Comparison of ENCODE assay signal across 1 cellular context in genomic region chr11:70727899-70728620, GRCh38.
TF ChIP-seq lines count a peak whose summit lies in the region.

No MANE protein-coding gene starts in this region.

TF ChIP-seq in GM23338, 12 proteins besides CTCF, POLR2A, EP300 and RAD21 (continued from another document):
- TF ChIP-seq, protein P1, sequence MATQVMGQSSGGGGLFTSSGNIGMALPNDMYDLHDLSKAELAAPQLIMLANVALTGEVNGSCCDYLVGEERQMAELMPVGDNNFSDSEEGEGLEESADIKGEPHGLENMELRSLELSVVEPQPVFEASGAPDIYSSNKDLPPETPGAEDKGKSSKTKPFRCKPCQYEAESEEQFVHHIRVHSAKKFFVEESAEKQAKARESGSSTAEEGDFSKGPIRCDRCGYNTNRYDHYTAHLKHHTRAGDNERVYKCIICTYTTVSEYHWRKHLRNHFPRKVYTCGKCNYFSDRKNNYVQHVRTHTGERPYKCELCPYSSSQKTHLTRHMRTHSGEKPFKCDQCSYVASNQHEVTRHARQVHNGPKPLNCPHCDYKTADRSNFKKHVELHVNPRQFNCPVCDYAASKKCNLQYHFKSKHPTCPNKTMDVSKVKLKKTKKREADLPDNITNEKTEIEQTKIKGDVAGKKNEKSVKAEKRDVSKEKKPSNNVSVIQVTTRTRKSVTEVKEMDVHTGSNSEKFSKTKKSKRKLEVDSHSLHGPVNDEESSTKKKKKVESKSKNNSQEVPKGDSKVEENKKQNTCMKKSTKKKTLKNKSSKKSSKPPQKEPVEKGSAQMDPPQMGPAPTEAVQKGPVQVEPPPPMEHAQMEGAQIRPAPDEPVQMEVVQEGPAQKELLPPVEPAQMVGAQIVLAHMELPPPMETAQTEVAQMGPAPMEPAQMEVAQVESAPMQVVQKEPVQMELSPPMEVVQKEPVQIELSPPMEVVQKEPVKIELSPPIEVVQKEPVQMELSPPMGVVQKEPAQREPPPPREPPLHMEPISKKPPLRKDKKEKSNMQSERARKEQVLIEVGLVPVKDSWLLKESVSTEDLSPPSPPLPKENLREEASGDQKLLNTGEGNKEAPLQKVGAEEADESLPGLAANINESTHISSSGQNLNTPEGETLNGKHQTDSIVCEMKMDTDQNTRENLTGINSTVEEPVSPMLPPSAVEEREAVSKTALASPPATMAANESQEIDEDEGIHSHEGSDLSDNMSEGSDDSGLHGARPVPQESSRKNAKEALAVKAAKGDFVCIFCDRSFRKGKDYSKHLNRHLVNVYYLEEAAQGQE (IDR thresholded peaks at IDR 0.05; ENCODE audit: unreplicated experiment): no peak
- TF ChIP-seq, protein P2, sequence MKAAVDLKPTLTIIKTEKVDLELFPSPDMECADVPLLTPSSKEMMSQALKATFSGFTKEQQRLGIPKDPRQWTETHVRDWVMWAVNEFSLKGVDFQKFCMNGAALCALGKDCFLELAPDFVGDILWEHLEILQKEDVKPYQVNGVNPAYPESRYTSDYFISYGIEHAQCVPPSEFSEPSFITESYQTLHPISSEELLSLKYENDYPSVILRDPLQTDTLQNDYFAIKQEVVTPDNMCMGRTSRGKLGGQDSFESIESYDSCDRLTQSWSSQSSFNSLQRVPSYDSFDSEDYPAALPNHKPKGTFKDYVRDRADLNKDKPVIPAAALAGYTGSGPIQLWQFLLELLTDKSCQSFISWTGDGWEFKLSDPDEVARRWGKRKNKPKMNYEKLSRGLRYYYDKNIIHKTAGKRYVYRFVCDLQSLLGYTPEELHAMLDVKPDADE (IDR thresholded peaks at IDR 0.05): no peak
- TF ChIP-seq JUNB (IDR thresholded peaks at IDR 0.05; ENCODE audit: unreplicated experiment): no peak
